27 cellular contexts compared by ENCODE assay signal in genomic region chr20:19349879-19350278, GRCh38.
DNase-seq lines count a peak whose midpoint lies in the region; ATAC-seq and TF ChIP-seq lines count a peak whose summit lies in the region.
"Had no signal": no experiment of that assay in that cellular context is flagged by ENCODE, and none has a peak within 500 bp of the region (broad histone marks: within the 10 kb centered on the region; RNA-seq: fewer than 3 reads in every experiment).

No MANE protein-coding gene starts in this region.

- 32 to 47% (median 38%) methylated on average over 5 of the region's 5 CpGs for WGBS in psoas muscle, 3 donors

- no peaks in the 10 kb centered on the region for H3K27me3 ChIP-seq in psoas muscle (ENCODE audit: insufficient read depth in 3 of 3, low read length in 2 of 3)
- H3K27me3 ChIP-seq: BE2C, BLaER1 had no signal

- H3K27ac ChIP-seq in psoas muscle: peak overlapping the region; percentile 23
- H3K27ac ChIP-seq: 22Rv1; A549; BLaER1; BLaER1 treated with 17β-estradiol and CSF1 and Interleukin-3, amounts not matched to agents 10 nM and 100 nM; C4-2B had no signal

- TF ChIP-seq CTCF in psoas muscle (IDR thresholded peaks at IDR 0.05): no peak

- intact Hi-C loops in psoas muscle (cut with DNase I): loop anchor here (5.0 to 10.0 kb wide), 3 partner anchors 82 to 235 kb away; partner anchors contain the start of gene SLC24A3 (in 1 of the 2)

- H3K36me3 ChIP-seq in psoas muscle (ENCODE audit: insufficient read depth in 1 of 2, low read depth in 1 of 2): no peaks in the 10 kb centered on the region
- H3K36me3 ChIP-seq: BE2C; BLaER1; BLaER1 treated with 17β-estradiol and CSF1 and Interleukin-3, amounts not matched to agents 10 nM and 100 nM had no signal

- peaks cover 35% of the 10 kb centered on the region for H3K4me1 ChIP-seq in psoas muscle
- H3K4me1 ChIP-seq: A549, BE2C, Caco-2 had no signal

- no peak for DNase-seq in psoas muscle
- no peak for DNase-seq in NCI-H748 treated with DMSO at 0.1 percent for 48 hours (lab: John Stamatoyannopoulos, UW)
- DNase-seq: 8988T; ACHN; AML-193; BE2C; C1 segment of cervical spinal cord; Caco-2; Calu3; CD4-positive, alpha-beta memory T cell; CD4-positive, alpha-beta T cell; CD4-positive, CD25-positive, alpha-beta regulatory T cell; CD8-positive, alpha-beta memory T cell; CD8-positive, alpha-beta T cell; COR-L47; DMS 273 treated with DMSO at 0.1 percent for 48 hours; DMS153; DMS53; DMS79; DMS79 treated with DMSO at 0.1 percent for 48 hours; DND-41; EL had no signal

- ATAC-seq in psoas muscle: peak; percentile 48 to 82 (median 74)
- ATAC-seq: A549; CD8-positive, alpha-beta T cell had no signal

- H3K4me3 ChIP-seq in psoas muscle: no peak overlapping the region
- H3K4me3 ChIP-seq: A549; BLaER1; BLaER1 treated with 17β-estradiol and CSF1 and Interleukin-3, amounts not matched to agents 10 nM and 100 nM had no signal

- no peaks in the 10 kb centered on the region for H3K9me3 ChIP-seq in psoas muscle
- H3K9me3 ChIP-seq: A549; BE2C; BLaER1; BLaER1 treated with 17β-estradiol and CSF1 and Interleukin-3, amounts not matched to agents 10 nM and 100 nM; Caco-2 had no signal
